ENCODE assay signal across 13 cellular contexts in the genomic region with DNA sequence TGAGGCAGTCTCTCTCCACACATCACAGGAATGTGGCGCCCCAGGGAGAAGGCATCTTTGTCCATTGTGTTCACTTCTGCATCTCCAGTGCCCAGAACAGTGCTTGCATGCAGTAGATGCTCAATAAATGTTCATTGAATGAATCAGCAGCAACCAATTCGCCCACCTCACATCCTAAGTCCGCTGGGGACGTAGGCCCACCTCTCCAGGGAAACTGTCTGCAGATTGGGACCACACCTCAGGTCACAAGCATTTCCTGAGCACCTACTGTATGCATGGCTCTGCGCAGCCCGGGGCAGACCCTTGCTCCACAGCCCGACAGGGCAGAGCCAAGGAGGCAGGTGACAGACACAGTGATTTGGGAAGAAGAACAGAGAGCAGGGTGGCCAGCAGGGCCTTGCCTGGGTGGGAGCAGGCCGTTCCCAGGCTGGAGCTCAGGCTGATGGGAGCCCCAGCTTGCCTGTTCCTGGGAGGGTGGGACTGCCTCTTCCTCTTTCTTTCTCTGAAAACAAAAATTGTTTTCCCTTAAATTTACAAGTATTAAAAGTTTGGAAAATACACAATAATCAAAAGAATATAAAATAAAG. TPM values are rescaled to one million over a fixed set of nuclear protein-coding genes. Genes with fewer than 3 reads are reported as not detected.
A peak's percentile ranks its signal among the peaks of the same experiment; 100 is the strongest.
DNase-seq lines count a peak whose midpoint lies in the region; ATAC-seq and TF ChIP-seq lines count a peak whose summit lies in the region.
"Had no signal": no experiment of that assay in that cellular context is flagged by ENCODE, and none has a peak within 500 bp of the region (broad histone marks: within the 10 kb centered on the region; RNA-seq: fewer than 3 reads in every experiment).

No MANE protein-coding gene starts in this region.

- intact Hi-C loops in natural killer cell (cut with micrococcal nuclease): loop anchor here (1.0 kb wide), 2 partner anchors 9 to 80 kb away; no protein-coding TSS in a partner anchor

- no peaks in the 10 kb centered on the region for H3K27me3 ChIP-seq in GM23248 (replicated peaks; ENCODE audit: insufficient read depth)
- H3K27me3 ChIP-seq: ovary, testis had no signal

- H3K4me1 Mint-ChIP-seq in natural killer cell treated with Interleukin-12 subunit alpha and Interleukin-12 subunit beta and Interleukin-15 and Interleukin-18, amount 100 ng/mL, for 72 hours (ENCODE audit: low read depth in 2 of 2): peaks cover 77 to 83% of the 10 kb centered on the region in 2 donors
- H3K4me1 Mint-ChIP-seq in natural killer cell (peaks cover 36 to 58% of the 10 kb centered on the region in 2 donors), T-cell (peaks cover 81 to 86% (median 86%) of the 10 kb centered on the region in 3 donors)
- H3K4me1 Mint-ChIP-seq in central memory CD8-positive, alpha-beta T cell: peaks cover 81% of the 10 kb centered on the region
- H3K4me1 Mint-ChIP-seq in stimulated activated naive CD8-positive, alpha-beta T cell treated with anti-CD3 and anti-CD28 coated beads, Interleukin-15, amount 100 ng/mL, for 72 hours: peaks cover 99% of the 10 kb centered on the region

- H2AFZ ChIP-seq in GM23248: no peak overlapping the region

- H3K9me2 ChIP-seq in GM23248 (ENCODE audit: insufficient read depth): no peaks in the 10 kb centered on the region

- no peak for DNase-seq in natural killer cell treated with Interleukin-12 subunit alpha and Interleukin-12 subunit beta and Interleukin-15 and Interleukin-18, amount 100 ng/mL, for 72 hours (ENCODE audit: low spot score)
- DNase-seq in natural killer cell (no peak), T-cell (no peak), GM23248 (no peak)
- no peak for DNase-seq in central memory CD8-positive, alpha-beta T cell (ENCODE audit: low spot score in 2 of 2)
- no peak for DNase-seq in stimulated activated naive CD8-positive, alpha-beta T cell treated with anti-CD3 and anti-CD28 coated beads, Interleukin-15, amount 100 ng/mL, for 72 hours
- DNase-seq: NCI-H2029, ovary, SHP77, testis had no signal

- WGBS in GM23248 (ENCODE audit: low coverage in 1 of 2, low lambda C conversion rate in 2 of 2, missing lambda C conversion rate in 2 of 2), 2 experiments: 76 to 77% methylated on average over 8 of the region's 8 CpGs

- no peaks in the 10 kb centered on the region for H3K27me3 Mint-ChIP-seq in natural killer cell treated with Interleukin-12 subunit alpha and Interleukin-12 subunit beta and Interleukin-15 and Interleukin-18, amount 100 ng/mL, for 72 hours
- peaks cover 12 to 16% of the 10 kb centered on the region in 2 donors for H3K27me3 Mint-ChIP-seq in natural killer cell (ENCODE audit: low read depth in 2 of 2)
- H3K27me3 Mint-ChIP-seq in T-cell: no peaks in the 10 kb centered on the region
- H3K27me3 Mint-ChIP-seq in central memory CD8-positive, alpha-beta T cell: no peaks in the 10 kb centered on the region
- no peaks in the 10 kb centered on the region for H3K27me3 Mint-ChIP-seq in stimulated activated naive CD8-positive, alpha-beta T cell treated with anti-CD3 and anti-CD28 coated beads, Interleukin-15, amount 100 ng/mL, for 72 hours

- peak overlapping the region; percentile 87 for H3K4me3 Mint-ChIP-seq in natural killer cell treated with Interleukin-12 subunit alpha and Interleukin-12 subunit beta and Interleukin-15 and Interleukin-18, amount 100 ng/mL, for 72 hours
- no peak overlapping the region for H3K4me3 Mint-ChIP-seq in natural killer cell
- H3K4me3 Mint-ChIP-seq in T-cell: peak overlapping the region in 1 of 3 donors; percentile 63
- H3K4me3 Mint-ChIP-seq in central memory CD8-positive, alpha-beta T cell: no peak overlapping the region
- H3K4me3 Mint-ChIP-seq in stimulated activated naive CD8-positive, alpha-beta T cell treated with anti-CD3 and anti-CD28 coated beads, Interleukin-15, amount 100 ng/mL, for 72 hours: peak overlapping the region; percentile 78 to 90

- peaks cover 2% of the 10 kb centered on the region for H3K9me3 Mint-ChIP-seq in natural killer cell treated with Interleukin-12 subunit alpha and Interleukin-12 subunit beta and Interleukin-15 and Interleukin-18, amount 100 ng/mL, for 72 hours
- H3K9me3 Mint-ChIP-seq in natural killer cell: no peaks in the 10 kb centered on the region
- H3K9me3 Mint-ChIP-seq in T-cell: no peaks in the 10 kb centered on the region
- H3K9me3 Mint-ChIP-seq in central memory CD8-positive, alpha-beta T cell: no peaks in the 10 kb centered on the region
- H3K9me3 Mint-ChIP-seq in stimulated activated naive CD8-positive, alpha-beta T cell treated with anti-CD3 and anti-CD28 coated beads, Interleukin-15, amount 100 ng/mL, for 72 hours: no peaks in the 10 kb centered on the region

- peaks cover 21% of the 10 kb centered on the region for H3K36me3 Mint-ChIP-seq in natural killer cell treated with Interleukin-12 subunit alpha and Interleukin-12 subunit beta and Interleukin-15 and Interleukin-18, amount 100 ng/mL, for 72 hours
- no peaks in the 10 kb centered on the region for H3K36me3 Mint-ChIP-seq in natural killer cell
- no peaks in the 10 kb centered on the region for H3K36me3 Mint-ChIP-seq in T-cell
- peaks cover 4% of the 10 kb centered on the region for H3K36me3 Mint-ChIP-seq in central memory CD8-positive, alpha-beta T cell (ENCODE audit: insufficient read depth)

- no peak overlapping the region for H3K4me3 ChIP-seq in GM23248
- H3K4me3 ChIP-seq: ovary, testis had no signal

- no peaks in the 10 kb centered on the region for H3F3A ChIP-seq in GM23248 (ENCODE audit: insufficient read depth)

- H4K20me1 ChIP-seq in GM23248 (ENCODE audit: insufficient read depth): no peaks in the 10 kb centered on the region

- 0 out of 2 replicates have a peak, but pooled peaks cover 8% of the 10 kb centered on the region for H3K4me1 ChIP-seq in GM23248 (ENCODE audit: insufficient read depth)
- H3K4me1 ChIP-seq: testis had no signal

- no peak overlapping the region for H3K9ac ChIP-seq in GM23248

- in situ Hi-C loops in GM23248 (cut with MboI): no loop called here

- H3K4me2 ChIP-seq in GM23248 (ENCODE audit: unreplicated experiment): no peak overlapping the region

- H3K27ac ChIP-seq in GM23248: no peak overlapping the region
- H3K27ac ChIP-seq: ovary, testis had no signal

- peak overlapping the region; percentile 94 to 95 for H3K27ac Mint-ChIP-seq in natural killer cell treated with Interleukin-12 subunit alpha and Interleukin-12 subunit beta and Interleukin-15 and Interleukin-18, amount 100 ng/mL, for 72 hours
- peak overlapping the region in 1 of 2 donors; percentile 68 for H3K27ac Mint-ChIP-seq in natural killer cell
- H3K27ac Mint-ChIP-seq in T-cell: peak overlapping the region; percentile 43 to 86
- peak overlapping the region; percentile 54 for H3K27ac Mint-ChIP-seq in central memory CD8-positive, alpha-beta T cell (ENCODE audit: low read depth)
- peak overlapping the region; percentile 91 to 99 for H3K27ac Mint-ChIP-seq in stimulated activated naive CD8-positive, alpha-beta T cell treated with anti-CD3 and anti-CD28 coated beads, Interleukin-15, amount 100 ng/mL, for 72 hours

- TF ChIP-seq CTCF in natural killer cell (IDR thresholded peaks at IDR 0.05): no peak

- no peaks in the 10 kb centered on the region for H3K79me2 ChIP-seq in GM23248 (ENCODE audit: insufficient read depth)

- CTCF ChIA-PET in T-cell (lab: Charles Lee): interaction anchor here in 1 of 2 donors (0.6 to 0.8 kb wide), 2 partner anchors 11 to 66 kb away, joined by 3 to 6 read pairs; no protein-coding TSS in a partner anchor

- H3K9me3 ChIP-seq in GM23248 (ENCODE audit: low read depth): no peaks in the 10 kb centered on the region
- H3K9me3 ChIP-seq: ovary, testis had no signal

- POLR2A ChIA-PET in T-cell (lab: Charles Lee): no interaction called here

- no peaks in the 10 kb centered on the region for H3K36me3 ChIP-seq in GM23248 (ENCODE audit: low read depth)
- H3K36me3 ChIP-seq: ovary had no signal

- no peak for ATAC-seq in natural killer cell treated with Interleukin-12 subunit alpha and Interleukin-12 subunit beta and Interleukin-15 and Interleukin-18, amount 100 ng/mL, for 72 hours
- ATAC-seq in natural killer cell: no peak
- no peak for ATAC-seq in T-cell (replicated peaks in 1 of 4)
- ATAC-seq in central memory CD8-positive, alpha-beta T cell (replicated peaks; ENCODE audit: extremely low read depth, poor library complexity, severe bottlenecking): no peak
- no peak for ATAC-seq in stimulated activated naive CD8-positive, alpha-beta T cell treated with anti-CD3 and anti-CD28 coated beads, Interleukin-15, amount 100 ng/mL, for 72 hours
- ATAC-seq in HG02623 (IDR thresholded peaks at IDR 0.05; ENCODE audit: unreplicated experiment): no peak
- no peak for ATAC-seq in GM18868 (IDR thresholded peaks at IDR 0.05; ENCODE audit: unreplicated experiment)

RNA-seq across cellular contexts. Expression of a gene that starts 25.8 kb away (rescaled TPM):
- 100 to 1,000 TPM; 177 to 186 TPM for total RNA-seq in natural killer cell treated with Interleukin-12 subunit alpha and Interleukin-12 subunit beta and Interleukin-15 and Interleukin-18, amount 100 ng/mL, for 72 hours
- 100 to 1,000 TPM; 537 to 630 (median 601) TPM for total RNA-seq in natural killer cell
- 100 to 1,000 TPM; 140 to 220 (median 145) TPM for total RNA-seq in T-cell
- 0.43 and 2.7 TPM in 2 replicates for total RNA-seq in GM23248 (2014; rRNA removed; shearing (Covaris generic))
- polyA plus RNA-seq in GM23248 (2016; fragmentation: Nextera tagmentation; extraction: Ambion mirVana): 1.3 and 1.4 TPM in 2 replicates
- total RNA-seq: NCI-H460 had no signal

Comparison
In these comparisons a context has a peak if more than half of its experiments do, and no peak if none do; other contexts are left out.
1. H3K4me3 Mint-ChIP-seq: peak in natural killer cell treated with Interleukin-12 subunit alpha and Interleukin-12 subunit beta and Interleukin-15 and Interleukin-18, amount 100 ng/mL, for 72 hours (single experiment) and stimulated activated naive CD8-positive, alpha-beta T cell treated with anti-CD3 and anti-CD28 coated beads, Interleukin-15, amount 100 ng/mL, for 72 hours (2 of 2); none in natural killer cell (single experiment) and central memory CD8-positive, alpha-beta T cell (single experiment).
2. RNA of a gene that starts 25.8 kb away (total RNA-seq): 537 to 630 TPM in natural killer cell, 177 to 186 TPM in natural killer cell treated with Interleukin-12 subunit alpha and Interleukin-12 subunit beta and Interleukin-15 and Interleukin-18, amount 100 ng/mL, for 72 hours and 140 to 220 TPM in T-cell; 0.43 to 2.7 TPM in GM23248; every median in the first group is over 10 times any median in the second.